In the genomic region with DNA sequence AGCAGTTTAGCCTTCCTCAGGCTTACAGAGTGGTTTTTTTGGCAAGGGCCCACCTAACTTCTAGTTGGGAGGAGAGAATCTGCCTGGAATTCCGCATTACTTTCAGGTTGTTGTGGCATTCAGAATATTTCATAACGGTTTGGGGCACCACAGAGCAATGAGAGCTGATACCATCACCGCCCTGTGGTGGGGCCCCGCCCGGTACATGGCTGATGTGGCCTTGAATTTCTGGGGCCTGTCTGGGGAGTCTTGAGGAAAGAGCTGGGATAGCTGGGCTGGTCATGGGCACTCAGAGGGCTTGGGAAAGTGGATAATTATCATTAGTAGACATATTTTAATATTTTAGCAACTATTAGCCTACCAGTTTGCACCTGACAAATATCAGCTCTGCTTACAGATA, we compare ENCODE assay signal across 18 cellular contexts. TPM values are rescaled to one million over a fixed set of nuclear protein-coding genes. Genes with fewer than 3 reads are reported as not detected.
DNase-seq lines count a peak whose midpoint lies in the region; ATAC-seq and TF ChIP-seq lines count a peak whose summit lies in the region.
"Had no signal": no experiment of that assay in that cellular context is flagged by ENCODE, and none has a peak within 500 bp of the region (broad histone marks: within the 10 kb centered on the region; RNA-seq: fewer than 3 reads in every experiment).

No MANE protein-coding gene starts in this region.

- H3K27ac Mint-ChIP-seq in T-helper 17 cell = peak overlapping the region; percentile 100
- H3K27ac Mint-ChIP-seq in chondrocyte (ENCODE audit: unreplicated experiment) = no peak overlapping the region
- H3K27ac Mint-ChIP-seq: brain had no signal

- H3K27me3 Mint-ChIP-seq in T-helper 17 cell = no peaks in the 10 kb centered on the region
- H3K27me3 Mint-ChIP-seq in chondrocyte (ENCODE audit: low read depth) = peaks cover 42% of the 10 kb centered on the region
- H3K27me3 Mint-ChIP-seq: naive B cell had no signal

- H3K9me3 ChIP-seq in T-helper 17 cell (ENCODE audit: control insufficient read depth, low read length, poor library complexity, severe bottlenecking) = no peaks in the 10 kb centered on the region
- H3K9me3 ChIP-seq: Caco-2, right atrium auricular region, thyroid gland had no signal

- ATAC-seq in T-helper 17 cell (peak; percentile 35), GM18873 (IDR thresholded peaks at IDR 0.05; ENCODE audit: low FRiP score, unreplicated experiment) (no peak), GM21786 (IDR thresholded peaks at IDR 0.05; ENCODE audit: unreplicated experiment) (no peak)
- ATAC-seq: HCT116, SK-N-SH treated with all-trans-retinoic acid at 6 μM for 48 hours had no signal

- no peaks in the 10 kb centered on the region for H3K9me3 Mint-ChIP-seq in chondrocyte (ENCODE audit: low read depth)
- H3K9me3 Mint-ChIP-seq: brain had no signal

- H3K36me3 Mint-ChIP-seq in T-helper 17 cell (ENCODE audit: low read depth) = peaks cover 27% of the 10 kb centered on the region
- no peaks in the 10 kb centered on the region for H3K36me3 Mint-ChIP-seq in chondrocyte (ENCODE audit: low read depth)
- H3K36me3 Mint-ChIP-seq: brain had no signal

- H3K4me3 Mint-ChIP-seq in T-helper 17 cell (peak overlapping the region; percentile 96), chondrocyte (ENCODE audit: unreplicated experiment) (no peak overlapping the region)
- H3K4me3 Mint-ChIP-seq: brain had no signal

- no peak for TF ChIP-seq CTCF in chondrocyte (IDR thresholded peaks at IDR 0.05)
- no peak for TF ChIP-seq CTCF in GM13976 (IDR thresholded peaks at IDR 0.05; ENCODE audit: borderline replicate concordance, control extremely low read depth, extremely low read depth, insufficient read depth, missing control alignments)

- in situ Hi-C loops in GM13976 (cut with MboI; ENCODE audit: low sequenced_read_pairs, unreplicated experiment) = no loop called here

- peaks cover 88% of the 10 kb centered on the region for H3K4me1 Mint-ChIP-seq in T-helper 17 cell
- no peaks in the 10 kb centered on the region for H3K4me1 Mint-ChIP-seq in chondrocyte (ENCODE audit: low read depth)

- peak; percentile 17 to 32 (median 31) for DNase-seq in T-helper 17 cell
- peak; percentile 28 for DNase-seq in activated T-cell treated with anti-CD3 and anti-CD28 coated beads for 4 hours
- peak; percentile 35 for DNase-seq in amniotic epithelial cell (ENCODE audit: low read depth)
- peak in 5 of 6 experiments; percentile 6 to 31 (median 22) for DNase-seq in stimulated activated naive CD4-positive, alpha-beta T cell (lab: John Stamatoyannopoulos, UW)
- no peak for DNase-seq in chondrocyte (ENCODE audit: low spot score)
- DNase-seq in GM13976 (ENCODE audit: low spot score) = no peak
- DNase-seq: Caco-2, naive B cell, NCI-H2171 treated with DMSO at 0.1 percent for 48 hours, thyroid gland had no signal

RNA-seq across cellular contexts. Expression of a gene that starts 4.2 kb away (rescaled TPM):
- 100 to 1,000 TPM; 121 to 160 TPM for total RNA-seq in T-helper 17 cell
- total RNA-seq in chondrocyte = not detected in 3 replicates
- total RNA-seq: Caco-2, HT-29, kidney epithelial cell had no signal

RNA-seq across cellular contexts. Expression of a gene that starts 39.4 kb away (rescaled TPM):
- total RNA-seq in T-helper 17 cell (not detected), chondrocyte (not detected in 3 replicates)
- total RNA-seq: Caco-2, HT-29, kidney epithelial cell, right atrium auricular region, thyroid gland had no signal

Comparison
In these comparisons a context has a peak if more than half of its experiments do, and no peak if none do; other contexts are left out.
1. DNase-seq: peak in T-helper 17 cell (3 of 3), activated T-cell treated with anti-CD3 and anti-CD28 coated beads for 4 hours (single experiment), amniotic epithelial cell (single experiment) and stimulated activated naive CD4-positive, alpha-beta T cell (5 of 6); none in chondrocyte (single experiment) and GM13976 (single experiment).
2. RNA of a gene that starts 4.2 kb away (total RNA-seq): 121 to 160 TPM in T-helper 17 cell; not detected in chondrocyte; every median in the first group is over 100 times any median in the second.